ENCODE assay signal across 16 cellular contexts in the genomic region with DNA sequence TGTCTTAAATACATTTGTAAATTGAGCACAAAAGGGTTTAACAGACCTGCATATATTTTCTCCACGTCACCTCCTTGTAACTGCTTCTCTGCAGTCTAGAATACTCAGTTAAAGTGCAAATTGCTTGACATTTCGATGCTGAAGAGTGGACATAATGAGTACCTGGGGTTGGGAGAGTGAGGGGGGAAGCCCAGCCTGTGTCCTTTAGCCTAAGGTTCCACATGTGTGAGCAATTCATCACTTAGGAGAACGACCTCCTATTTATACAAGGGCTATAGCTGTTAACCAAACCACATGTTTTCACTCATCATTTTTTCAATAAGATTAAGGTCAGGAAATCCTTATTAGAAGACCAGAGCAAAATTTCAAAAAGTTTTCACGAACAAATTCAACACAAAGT. TPM values are rescaled to one million over a fixed set of nuclear protein-coding genes. Genes with fewer than 3 reads are reported as not detected.
DNase-seq lines count a peak whose midpoint lies in the region; ATAC-seq and TF ChIP-seq lines count a peak whose summit lies in the region.
"Had no signal": no experiment of that assay in that cellular context is flagged by ENCODE, and none has a peak within 500 bp of the region (broad histone marks: within the 10 kb centered on the region; RNA-seq: fewer than 3 reads in every experiment).

No MANE protein-coding gene starts in this region.

- no peak overlapping the region for H2BK5ac ChIP-seq in mesenchymal stem cell (ENCODE audit: low read depth, low read length, poor library complexity, severe bottlenecking)

- no peaks in the 10 kb centered on the region for H3K79me2 ChIP-seq in OCI-LY1 (ENCODE audit: insufficient read depth, low read length)

- H3K18ac ChIP-seq in mesenchymal stem cell (ENCODE audit: low read depth in 1 of 2, low read length in 2 of 2), result no peak overlapping the region

- no peak overlapping the region for H4K8ac ChIP-seq in mesenchymal stem cell (ENCODE audit: low read length)

- H3K14ac ChIP-seq in mesenchymal stem cell (ENCODE audit: low read length in 2 of 2), result no peak overlapping the region

- TF ChIP-seq POLR2A in body of pancreas (IDR thresholded peaks at IDR 0.05), result no peak

- H3K36me3 Mint-ChIP-seq in stimulated activated naive B cell treated with anti-CD40 and anti-IgM and Interleukin-4, amounts not matched to agents 10 μg/mL and 1 μg/mL and 100 μg/mL, for 72 hours, result peaks cover 2 to 3% of the 10 kb centered on the region in 2 donors
- H3K36me3 Mint-ChIP-seq: CD4-positive, alpha-beta memory T cell had no signal

- H3K27me3 ChIP-seq in OCI-LY1 (ENCODE audit: insufficient read depth, low read length), result no peaks in the 10 kb centered on the region
- H3K27me3 ChIP-seq in mesenchymal stem cell (ENCODE audit: control insufficient read depth in 1 of 2, insufficient read depth in 1 of 2, low read length in 2 of 2), result no peaks in the 10 kb centered on the region
- H3K27me3 ChIP-seq in aorta (ENCODE audit: control insufficient read depth in 1 of 2, insufficient read depth in 2 of 2, low read length in 1 of 2), result no peaks in the 10 kb centered on the region
- no peaks in the 10 kb centered on the region for H3K27me3 ChIP-seq in body of pancreas

- peak overlapping the region; percentile 70; the same call in 1 of the 2 replicates for H2AFZ ChIP-seq in OCI-LY1 (ENCODE audit: low read length)
- H2AFZ ChIP-seq in mesenchymal stem cell (ENCODE audit: low read depth, low read length), result peak overlapping the region; percentile 29
- H2AFZ ChIP-seq: GM23338 had no signal

- WGBS in mesenchymal stem cell, result 52% methylated on average over 3 of the region's 4 CpGs
- WGBS in aorta, 2 donors, result 50 to 61% methylated on average over 4 of the region's 4 CpGs
- 54 to 55% methylated on average over 4 of the region's 4 CpGs for WGBS in body of pancreas, 2 donors

- ATAC-seq in stimulated activated naive B cell treated with anti-CD40 and anti-IgM and Interleukin-4, amounts not matched to agents 10 μg/mL and 1 μg/mL and 100 μg/mL, for 72 hours (replicated peaks), result no peak
- ATAC-seq in GM19455 (IDR thresholded peaks at IDR 0.05; ENCODE audit: unreplicated experiment), result no peak
- no peak for ATAC-seq in aorta (ENCODE audit: low FRiP score)
- no peak for ATAC-seq in body of pancreas
- ATAC-seq: GM23338 had no signal

- H3K36me3 ChIP-seq in OCI-LY1 (ENCODE audit: insufficient read depth, low read length), result no peaks in the 10 kb centered on the region
- H3K36me3 ChIP-seq in mesenchymal stem cell (ENCODE audit: control insufficient read depth in 1 of 2, insufficient read depth in 2 of 2, low read depth in 1 of 2, low read length in 2 of 2), result no peaks in the 10 kb centered on the region
- no peaks in the 10 kb centered on the region for H3K36me3 ChIP-seq in aorta (ENCODE audit: control insufficient read depth in 1 of 2, insufficient read depth in 2 of 2, low read length in 1 of 2)
- no peaks in the 10 kb centered on the region for H3K36me3 ChIP-seq in body of pancreas (replicated peaks in 1 of 2; ENCODE audit: insufficient read depth in 1 of 2, low read depth in 2 of 2)

- no peaks in the 10 kb centered on the region for H3K9me3 Mint-ChIP-seq in stimulated activated naive B cell treated with anti-CD40 and anti-IgM and Interleukin-4, amounts not matched to agents 10 μg/mL and 1 μg/mL and 100 μg/mL, for 72 hours
- H3K9me3 Mint-ChIP-seq: GM23338 had no signal

- intact Hi-C loops in aorta (cut with DNase I), result no loop called here
- intact Hi-C loops in body of pancreas (cut with DNase I), result no loop called here

- H3K27ac ChIP-seq in OCI-LY1 (ENCODE audit: low read depth, low read length, poor library complexity, severe bottlenecking) (no peak overlapping the region), mesenchymal stem cell (ENCODE audit: low read length, poor library complexity, severe bottlenecking) (no peak overlapping the region), aorta (ENCODE audit: low read depth in 1 of 2, low read length in 2 of 2) (no peak overlapping the region), body of pancreas (no peak overlapping the region)

- peaks cover 29% of the 10 kb centered on the region for H3K4me1 ChIP-seq in OCI-LY1 (ENCODE audit: insufficient read depth, low read length, severe bottlenecking)
- no peaks in the 10 kb centered on the region for H3K4me1 ChIP-seq in mesenchymal stem cell (ENCODE audit: control insufficient read depth, insufficient read depth, low read depth, low read length)
- H3K4me1 ChIP-seq in aorta (ENCODE audit: control insufficient read depth in 1 of 2, insufficient read depth in 2 of 2, low read length in 2 of 2), result no peaks in the 10 kb centered on the region
- no peaks in the 10 kb centered on the region for H3K4me1 ChIP-seq in body of pancreas

- no peak for TF ChIP-seq CTCF in OCI-LY1 (IDR thresholded peaks at IDR 0.05; ENCODE audit: low read length)
- no peak for TF ChIP-seq CTCF in body of pancreas (IDR thresholded peaks at IDR 0.05)

- peaks cover 3 to 24% of the 10 kb centered on the region in 2 donors for H3K4me1 Mint-ChIP-seq in stimulated activated naive B cell treated with anti-CD40 and anti-IgM and Interleukin-4, amounts not matched to agents 10 μg/mL and 1 μg/mL and 100 μg/mL, for 72 hours
- H3K4me1 Mint-ChIP-seq: CD4-positive, alpha-beta memory T cell; GM23338 had no signal

- no peak overlapping the region for H2BK15ac ChIP-seq in mesenchymal stem cell (ENCODE audit: low read depth, poor library complexity, severe bottlenecking)

- H3K4me3 Mint-ChIP-seq in stimulated activated naive B cell treated with anti-CD40 and anti-IgM and Interleukin-4, amounts not matched to agents 10 μg/mL and 1 μg/mL and 100 μg/mL, for 72 hours, result no peak overlapping the region
- H3K4me3 Mint-ChIP-seq: B cell; CD4-positive, alpha-beta memory T cell; GM23338 had no signal

- no peak overlapping the region for H2BK120ac ChIP-seq in mesenchymal stem cell (ENCODE audit: low read depth, low read length)

- no peaks in the 10 kb centered on the region for H4K20me1 ChIP-seq in OCI-LY1 (ENCODE audit: insufficient read depth, low read length)

- H2BK12ac ChIP-seq in mesenchymal stem cell (ENCODE audit: low read length in 2 of 2), result no peak overlapping the region

- no peaks in the 10 kb centered on the region for H3F3A ChIP-seq in OCI-LY1 (ENCODE audit: insufficient read depth, low read length)

- no peaks in the 10 kb centered on the region for H3K9me2 ChIP-seq in OCI-LY1 (ENCODE audit: low read depth, low read length)

- DNase-seq in NCI-H2227 (lab: John Stamatoyannopoulos, UW; ENCODE audit: unreplicated experiment), result peak; percentile 1
- no peak for DNase-seq in NCI-H2227 treated with DMSO at 0.1 percent for 48 hours (lab: John Stamatoyannopoulos, UW)
- no peak for DNase-seq in mesenchymal stem cell
- DNase-seq in stimulated activated naive B cell treated with anti-CD40 and anti-IgM and Interleukin-4, amounts not matched to agents 10 μg/mL and 1 μg/mL and 100 μg/mL, for 72 hours, result no peak
- DNase-seq in aorta, result no peak
- no peak for DNase-seq in body of pancreas
- DNase-seq: 8988T; C1 segment of cervical spinal cord; CD4-positive, alpha-beta memory T cell; H7; IMR-90 had no signal

- no peaks in the 10 kb centered on the region for H3K27me3 Mint-ChIP-seq in stimulated activated naive B cell treated with anti-CD40 and anti-IgM and Interleukin-4, amounts not matched to agents 10 μg/mL and 1 μg/mL and 100 μg/mL, for 72 hours
- H3K27me3 Mint-ChIP-seq: B cell; CD4-positive, alpha-beta memory T cell had no signal

- H3K23ac ChIP-seq in mesenchymal stem cell (ENCODE audit: low read length in 2 of 2), result no peak overlapping the region

- H3K9ac ChIP-seq in OCI-LY1 (ENCODE audit: low read length) (no peak overlapping the region), mesenchymal stem cell (ENCODE audit: low read length) (no peak overlapping the region)

- H3K79me1 ChIP-seq in mesenchymal stem cell (replicated peaks; ENCODE audit: low read length, poor library complexity, severe bottlenecking), result no peaks in the 10 kb centered on the region

- no peak overlapping the region for H4K91ac ChIP-seq in mesenchymal stem cell (ENCODE audit: low read length)

- H3K4me3 ChIP-seq in OCI-LY1 (ENCODE audit: low read depth, low read length, poor library complexity, severe bottlenecking) (no peak overlapping the region), mesenchymal stem cell (ENCODE audit: insufficient read depth in 1 of 2, low read depth in 1 of 2, low read length in 2 of 2) (no peak overlapping the region), aorta (ENCODE audit: low read length in 2 of 2) (no peak overlapping the region), body of pancreas (no peak overlapping the region)
- H3K4me3 ChIP-seq: GM23338 had no signal

- H3K27ac Mint-ChIP-seq in stimulated activated naive B cell treated with anti-CD40 and anti-IgM and Interleukin-4, amounts not matched to agents 10 μg/mL and 1 μg/mL and 100 μg/mL, for 72 hours, result peak overlapping the region; percentile 57
- H3K27ac Mint-ChIP-seq: B cell; CD4-positive, alpha-beta memory T cell; GM23338 had no signal

- no peaks in the 10 kb centered on the region for H3K9me3 ChIP-seq in OCI-LY1 (ENCODE audit: low read length)
- H3K9me3 ChIP-seq in mesenchymal stem cell (ENCODE audit: control insufficient read depth, low read length), result no peaks in the 10 kb centered on the region
- H3K9me3 ChIP-seq in aorta (ENCODE audit: control insufficient read depth, low read length), result no peaks in the 10 kb centered on the region
- no peaks in the 10 kb centered on the region for H3K9me3 ChIP-seq in body of pancreas

- no peak overlapping the region for H3K4me2 ChIP-seq in OCI-LY1 (ENCODE audit: low read length)
- H3K4me2 ChIP-seq in mesenchymal stem cell (ENCODE audit: low read length, poor library complexity, severe bottlenecking), result no peak overlapping the region
- H3K4me2 ChIP-seq: GM23338 had no signal

- H3K4ac ChIP-seq in mesenchymal stem cell (ENCODE audit: low read depth in 1 of 2, low read length in 2 of 2), result no peak overlapping the region

- H2AK5ac ChIP-seq in mesenchymal stem cell (ENCODE audit: low read length, severe bottlenecking), result no peak overlapping the region

RNA-seq across cellular contexts. Expression of a gene that starts 29.5 kb away (rescaled TPM):
- polyA plus RNA-seq in mesenchymal stem cell (2013, experiment 1 of 2), result 3.8 TPM
- 4.1 TPM for polyA plus RNA-seq in mesenchymal stem cell (2013, experiment 2 of 2)
- 1 to 10 TPM; 6.0 to 6.3 TPM for total RNA-seq in aorta
- polyA plus RNA-seq in aorta, result 1 to 10 TPM in 1 of 2 donors, under 1 TPM in 1; 0.38 to 2.4 TPM
- 1 to 10 TPM; 3.6 to 3.9 TPM for total RNA-seq in body of pancreas
- total RNA-seq: HT-29 had no signal
